In genomic region chr11:120395778-120396177, GRCh38 we compare ENCODE assay signal across 30 cellular contexts.
"Had no signal": no experiment of that assay in that cellular context is flagged by ENCODE, and none has a peak within 500 bp of the region (broad histone marks: within the 10 kb centered on the region; RNA-seq: fewer than 3 reads in every experiment).

No MANE protein-coding gene starts in this region.

- H3K36me3 ChIP-seq: ascending aorta, breast epithelium, cardiac muscle cell, colonic mucosa, gastroesophageal sphincter had no signal

- H3K9me3 Mint-ChIP-seq: activated CD4-positive, alpha-beta memory T cell treated with anti-CD3 and anti-CD28 coated beads, Interleukin-2, amount 10 ng/mL, durations not matched to agents 7 days and 5 days; activated CD4-positive, alpha-beta T cell treated with anti-CD3 and anti-CD28 coated beads, Interleukin-2, amount 10 ng/mL, durations not matched to agents 7 days and 5 days; activated naive CD4-positive, alpha-beta T cell treated with anti-CD3 and anti-CD28 coated beads, Interleukin-2, amount 10 ng/mL, durations not matched to agents 7 days and 5 days; activated naive CD4-positive, alpha-beta T cell treated with anti-CD3 and anti-CD28 coated beads, Interleukin-2, amount 50 U/mL, for 72 hours; activated naive CD8-positive, alpha-beta T cell treated with anti-CD3 and anti-CD28 coated beads, Interleukin-2, amount 10 ng/mL, durations not matched to agents 7 days and 5 days; activated T-cell treated with anti-CD3 and anti-CD28 coated beads, Interleukin-2, amount 50 U/mL, for 24 hours; dendritic cell treated with granulocyte-macrophage colony-stimulating factor and Interleukin-4, amounts not matched to agents 40 ng/mL and 50 ng/mL, for 4 days had no signal

- H3K27me3 ChIP-seq: ascending aorta, breast epithelium, cardiac muscle cell, colonic mucosa, dorsolateral prefrontal cortex, foreskin keratinocyte, gastroesophageal sphincter had no signal

- DNase-seq: activated CD4-positive, alpha-beta memory T cell treated with anti-CD3 and anti-CD28 coated beads, Interleukin-2, amount 10 ng/mL, durations not matched to agents 7 days and 5 days; activated CD4-positive, alpha-beta T cell treated with anti-CD3 and anti-CD28 coated beads for 36 hours; activated CD4-positive, alpha-beta T cell treated with anti-CD3 and anti-CD28 coated beads, Interleukin-2, amount 10 ng/mL, durations not matched to agents 7 days and 5 days; activated CD4-positive, alpha-beta T cell treated with anti-CD3 and anti-CD28 coated beads, Interleukin-2, amount 50 U/mL, for 4 hours; activated CD4-positive, CD25-positive, alpha-beta regulatory T cell; activated CD4-positive, CD25-positive, alpha-beta regulatory T cell treated with anti-CD3 and anti-CD28 coated beads, Interleukin-2, amount 50 U/mL, for 72 hours; activated CD8-positive, alpha-beta memory T cell treated with anti-CD3 and anti-CD28 coated beads, Interleukin-2, amount 50 U/mL, for 48 hours; activated gamma-delta T cell; activated naive CD4-positive, alpha-beta T cell; activated naive CD4-positive, alpha-beta T cell treated with anti-CD3 and anti-CD28 coated beads, Interleukin-2, amount 10 ng/mL, durations not matched to agents 7 days and 5 days; activated naive CD8-positive, alpha-beta T cell treated with anti-CD3 and anti-CD28 coated beads, Interleukin-2, amount 10 ng/mL, durations not matched to agents 7 days and 5 days; activated T-cell treated with anti-CD3 and anti-CD28 coated beads for 4 hours; activated T-cell treated with anti-CD3 and anti-CD28 coated beads, Interleukin-2, amount 50 U/mL, for 24 hours; activated T-cell treated with anti-CD3 and anti-CD28 coated beads, Interleukin-2, amount 50 U/mL, for 72 hours; central memory CD4-positive, alpha-beta T cell; cerebellar nuclear complex; colonic mucosa; dorsolateral prefrontal cortex; effector memory CD4-positive, alpha-beta T cell; endodermal cell; foreskin keratinocyte; T-helper 2 cell had no signal

- H3K9me3 ChIP-seq: ascending aorta, breast epithelium, colonic mucosa, gastroesophageal sphincter had no signal

- H3K4me3 ChIP-seq: ascending aorta, breast epithelium, cardiac muscle cell, colonic mucosa, dorsolateral prefrontal cortex, gastroesophageal sphincter had no signal

- H3K4me1 Mint-ChIP-seq: activated CD4-positive, alpha-beta memory T cell treated with anti-CD3 and anti-CD28 coated beads, Interleukin-2, amount 10 ng/mL, durations not matched to agents 7 days and 5 days; activated CD4-positive, alpha-beta T cell treated with anti-CD3 and anti-CD28 coated beads for 36 hours; activated CD4-positive, alpha-beta T cell treated with anti-CD3 and anti-CD28 coated beads, Interleukin-2, amount 10 ng/mL, durations not matched to agents 7 days and 5 days; activated naive CD4-positive, alpha-beta T cell treated with anti-CD3 and anti-CD28 coated beads, Interleukin-2, amount 10 ng/mL, durations not matched to agents 7 days and 5 days; activated naive CD8-positive, alpha-beta T cell treated with anti-CD3 and anti-CD28 coated beads, Interleukin-2, amount 10 ng/mL, durations not matched to agents 7 days and 5 days had no signal

- H3K27ac Mint-ChIP-seq: activated CD4-positive, alpha-beta memory T cell treated with anti-CD3 and anti-CD28 coated beads, Interleukin-2, amount 10 ng/mL, durations not matched to agents 7 days and 5 days; activated CD4-positive, alpha-beta T cell treated with anti-CD3 and anti-CD28 coated beads for 36 hours; activated CD4-positive, alpha-beta T cell treated with anti-CD3 and anti-CD28 coated beads, Interleukin-2, amount 10 ng/mL, durations not matched to agents 7 days and 5 days; activated naive CD4-positive, alpha-beta T cell treated with anti-CD3 and anti-CD28 coated beads, Interleukin-2, amount 10 ng/mL, durations not matched to agents 7 days and 5 days; activated naive CD4-positive, alpha-beta T cell treated with anti-CD3 and anti-CD28 coated beads, Interleukin-2, amount 50 U/mL, for 72 hours; activated naive CD8-positive, alpha-beta T cell treated with anti-CD3 and anti-CD28 coated beads, Interleukin-2, amount 10 ng/mL, durations not matched to agents 7 days and 5 days; activated T-cell treated with anti-CD3 and anti-CD28 coated beads, Interleukin-2, amount 50 U/mL, for 24 hours; activated T-cell treated with anti-CD3 and anti-CD28 coated beads, Interleukin-2, amount 50 U/mL, for 72 hours; dendritic cell treated with granulocyte-macrophage colony-stimulating factor and Interleukin-4, amounts not matched to agents 40 ng/mL and 50 ng/mL, for 4 days; endodermal cell had no signal

- H3K4me3 Mint-ChIP-seq: activated CD4-positive, alpha-beta memory T cell treated with anti-CD3 and anti-CD28 coated beads, Interleukin-2, amount 10 ng/mL, durations not matched to agents 7 days and 5 days; activated CD4-positive, alpha-beta T cell treated with anti-CD3 and anti-CD28 coated beads for 36 hours; activated CD4-positive, alpha-beta T cell treated with anti-CD3 and anti-CD28 coated beads, Interleukin-2, amount 10 ng/mL, durations not matched to agents 7 days and 5 days; activated naive CD4-positive, alpha-beta T cell treated with anti-CD3 and anti-CD28 coated beads, Interleukin-2, amount 10 ng/mL, durations not matched to agents 7 days and 5 days; activated naive CD8-positive, alpha-beta T cell treated with anti-CD3 and anti-CD28 coated beads, Interleukin-2, amount 10 ng/mL, durations not matched to agents 7 days and 5 days; activated T-cell treated with anti-CD3 and anti-CD28 coated beads, Interleukin-2, amount 50 U/mL, for 24 hours; activated T-cell treated with anti-CD3 and anti-CD28 coated beads, Interleukin-2, amount 50 U/mL, for 72 hours; brain; dendritic cell treated with granulocyte-macrophage colony-stimulating factor and Interleukin-4, amounts not matched to agents 40 ng/mL and 50 ng/mL, for 4 days; endodermal cell had no signal

- H3K36me3 Mint-ChIP-seq: activated naive CD4-positive, alpha-beta T cell treated with anti-CD3 and anti-CD28 coated beads, Interleukin-2, amount 10 ng/mL, durations not matched to agents 7 days and 5 days; activated naive CD4-positive, alpha-beta T cell treated with anti-CD3 and anti-CD28 coated beads, Interleukin-2, amount 50 U/mL, for 72 hours; activated naive CD8-positive, alpha-beta T cell treated with anti-CD3 and anti-CD28 coated beads, Interleukin-2, amount 10 ng/mL, durations not matched to agents 7 days and 5 days had no signal

- ATAC-seq: activated CD4-positive, alpha-beta T cell treated with anti-CD3 and anti-CD28 coated beads for 36 hours; activated naive CD4-positive, alpha-beta T cell treated with anti-CD3 and anti-CD28 coated beads, Interleukin-2, amount 50 U/mL, for 72 hours; activated T-cell treated with anti-CD3 and anti-CD28 coated beads, Interleukin-2, amount 50 U/mL, for 72 hours; esophagus mucosa; foreskin keratinocyte; gastroesophageal sphincter had no signal

- H3K27ac ChIP-seq: ascending aorta, breast epithelium, cardiac muscle cell, colonic mucosa, dorsolateral prefrontal cortex, foreskin keratinocyte, gastroesophageal sphincter had no signal

- H3K27me3 Mint-ChIP-seq: brain had no signal
